25 cellular contexts compared by ENCODE assay signal in the genomic region with DNA sequence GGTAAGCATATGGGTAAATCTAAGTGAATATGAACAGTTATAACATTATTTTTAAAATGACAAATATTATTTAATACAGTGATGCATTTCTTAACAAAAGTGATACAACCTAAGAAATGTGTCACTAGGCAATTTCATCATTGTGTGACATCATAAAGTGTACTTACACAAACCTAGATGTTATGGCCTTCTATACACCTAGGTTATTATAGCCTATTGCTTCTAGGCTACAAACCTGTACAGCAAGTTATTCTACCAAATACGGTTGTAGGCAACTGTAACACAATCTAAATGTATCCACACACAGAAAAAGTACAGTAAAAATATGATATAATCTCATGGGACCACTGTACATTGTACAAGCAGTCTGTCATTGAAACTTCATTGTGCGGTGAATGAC.
"Had no signal": no experiment of that assay in that cellular context is flagged by ENCODE, and none has a peak within 500 bp of the region (broad histone marks: within the 10 kb centered on the region; RNA-seq: fewer than 3 reads in every experiment).

No MANE protein-coding gene starts in this region.

- H3K27me3 ChIP-seq: brain microvascular endothelial cell, SJCRH30 had no signal

- H3K4me3 ChIP-seq: SJCRH30 had no signal

- H3K9me3 ChIP-seq: SJCRH30, SK-N-SH had no signal

- H3K4me1 ChIP-seq: SJCRH30 had no signal

- H3K4me2 ChIP-seq: SK-N-SH had no signal

- DNase-seq: activated CD4-positive, alpha-beta memory T cell treated with anti-CD3 and anti-CD28 coated beads for 36 hours; activated CD4-positive, alpha-beta T cell treated with anti-CD3 and anti-CD28 coated beads, Interleukin-2, amount 10 ng/mL, durations not matched to agents 7 days and 5 days; activated CD4-positive, CD25-positive, alpha-beta regulatory T cell; activated CD8-positive, alpha-beta memory T cell treated with anti-CD3 and anti-CD28 coated beads for 24 hours; activated gamma-delta T cell; activated naive CD4-positive, alpha-beta T cell treated with anti-CD3 and anti-CD28 coated beads for 36 hours; activated T-cell treated with anti-CD3 and anti-CD28 coated beads, Interleukin-2, amount 50 U/mL, for 48 hours; amygdala; brain microvascular endothelial cell; cerebellar nuclear complex; Kasumi-1; NCI-H1105 treated with DMSO at 0.1 percent for 48 hours; NCI-H1436 treated with DMSO at 0.1 percent for 48 hours; NCI-H187; NCI-H2081; NCI-H446; NCI-H524; Right ventricle myocardium superior; SJCRH30; SK-N-SH; T-helper 1 cell had no signal

- H3K27ac ChIP-seq: brain microvascular endothelial cell, RWPE1, SJCRH30, VCaP had no signal

- H3K36me3 ChIP-seq: brain microvascular endothelial cell, SJCRH30 had no signal

- ATAC-seq: activated T-helper 17 cell treated with anti-CD3 and anti-CD28 coated beads, Interleukin-2, amount 50 U/mL, for 72 hours; Panc1 had no signal

- H3K9me2 ChIP-seq: SK-N-SH had no signal

- H3K9ac ChIP-seq: SK-N-SH had no signal
